Comparison of ENCODE assay signal across 9 cellular contexts in the genomic region with DNA sequence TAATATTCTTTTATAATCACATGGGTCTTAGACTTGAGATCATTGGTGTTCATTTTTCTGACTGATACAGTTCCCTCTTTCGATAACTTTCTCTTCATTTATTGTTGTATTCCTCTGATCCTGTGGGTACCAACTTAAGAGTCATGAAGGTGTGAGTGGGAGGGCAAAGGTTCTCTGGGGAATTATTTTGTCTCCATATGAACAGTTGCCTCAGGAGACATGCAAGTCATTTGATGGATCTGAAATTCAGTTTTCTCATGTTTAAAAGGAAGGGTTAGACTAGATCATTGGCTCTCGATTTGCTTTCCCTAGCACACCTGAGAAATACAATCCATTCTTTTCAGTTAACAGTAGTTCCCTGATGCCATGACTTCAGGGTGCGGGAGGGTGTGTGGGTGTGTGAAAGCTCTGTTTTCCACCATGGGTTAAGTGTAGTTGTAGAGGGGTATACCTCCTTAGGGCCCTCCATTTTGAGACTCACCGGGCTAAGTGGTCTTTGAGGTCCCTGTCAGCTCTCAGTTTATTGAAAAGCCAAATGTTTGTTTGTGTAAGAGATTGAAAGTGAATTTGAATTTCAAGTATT. TPM values are rescaled to one million over a fixed set of nuclear protein-coding genes. Genes with fewer than 3 reads are reported as not detected.
A peak's percentile ranks its signal among the peaks of the same experiment; 100 is the strongest.
DNase-seq lines count a peak whose midpoint lies in the region; ATAC-seq, FAIRE-seq and TF ChIP-seq lines count a peak whose summit lies in the region.
"Had no signal": no experiment of that assay in that cellular context is flagged by ENCODE, and none has a peak within 500 bp of the region (broad histone marks: within the 10 kb centered on the region; RNA-seq: fewer than 3 reads in every experiment).

No MANE protein-coding gene starts in this region.

- BruUV-seq in OCI-LY7 (replicated peaks; lab: Mats Ljungman, UMichigan), result no TSS peak

- no peak overlapping the region for H4K5ac ChIP-seq in H1 (ENCODE audit: insufficient read length, low read depth, low read length)

- no peak for TF ChIP-seq CTCF in OCI-LY7 (conservative IDR thresholded peaks at IDR 0.05; ENCODE audit: low read length)
- no peak for TF ChIP-seq CTCF in H1 (IDR thresholded peaks at IDR 0.05; ENCODE audit: control extremely low read depth in 1 of 3, insufficient read depth in 1 of 3, low read depth in 1 of 3, low read length in 3 of 3)

- H4K91ac ChIP-seq in H1 (replicated peaks; ENCODE audit: insufficient read length, low read length), result no peak overlapping the region

- H2BK5ac ChIP-seq in H1 (ENCODE audit: low read depth, low read length), result no peak overlapping the region

- H3K18ac ChIP-seq in H1 (ENCODE audit: extremely low read depth, low read length), result no peak overlapping the region

- no peak overlapping the region; a peak in 1 of 7 replicates for H3K9ac ChIP-seq in H1 (replicated peaks in 1 of 4; ENCODE audit: extremely low read depth in 1 of 4, low read depth in 3 of 4, low read length in 3 of 4)

- 85% methylated on average over 4 of the region's 4 CpGs; no CpG with 5 or more reads in 1 of the 2 experiments for WGBS in H1 (ENCODE audit: extremely low coverage in 1 of 2, insufficient coverage in 1 of 2, insufficient read length in 1 of 2, insufficient replicate concordance in 2 of 2, low coverage in 1 of 2, low lambda C conversion rate in 2 of 2, missing lambda C conversion rate in 1 of 2), 2 experiments

- no peak for TF ChIP-seq POLR2A in H1 (IDR thresholded peaks at IDR 0.05; ENCODE audit: control extremely low read depth in 1 of 2, low read depth in 2 of 2, low read length in 2 of 2)

- no peak overlapping the region for H3K23ac ChIP-seq in H1 (ENCODE audit: insufficient read length)

- H3K9me3 ChIP-seq in OCI-LY7 (ENCODE audit: low read length), result peaks cover 4% of the 10 kb centered on the region; the same call in 1 of the 2 replicates
- H3K9me3 ChIP-seq in H1 (ENCODE audit: insufficient read depth in 2 of 2, low read depth in 1 of 2, low read length in 1 of 2), result no peaks in the 10 kb centered on the region

- H4K8ac ChIP-seq in H1 (ENCODE audit: extremely low read depth, insufficient read depth, low read length), result no peak overlapping the region

- DNase-seq in ELR (ENCODE audit: low read depth), result peak; percentile 27
- DNase-seq in OCI-LY7 (ENCODE audit: low spot score), result no peak
- DNase-seq in H1 (ENCODE audit: low read depth in 1 of 2, low spot score in 2 of 2), result no peak
- DNase-seq in putamen (ENCODE audit: low spot score), result peak; percentile 27
- no peak for DNase-seq in NCI-H2196 treated with DMSO at 0.1 percent for 48 hours (lab: John Stamatoyannopoulos, UW; ENCODE audit: unreplicated experiment)
- no peak for DNase-seq in amniotic stem cell (lab: John Stamatoyannopoulos, UW)
- DNase-seq in GM03348 (ENCODE audit: low spot score), result no peak
- DNase-seq: cortex of kidney had no signal

- peaks cover 22% of the 10 kb centered on the region for H3K4me1 ChIP-seq in OCI-LY7 (ENCODE audit: insufficient read depth, low read length, poor library complexity, severe bottlenecking)
- 0 out of 7 replicates have a peak, but pooled peaks cover 0 to 3% (median 0%) of the 10 kb centered on the region in 4 experiments for H3K4me1 ChIP-seq in H1 (replicated peaks in 1 of 4; ENCODE audit: control insufficient read depth in 3 of 4, insufficient read depth in 4 of 4, low read length in 3 of 4)

- FAIRE-seq in H1 (lab: Jason Lieb, UNC), result no peak

- H3K27me3 ChIP-seq in H1 (replicated peaks in 1 of 4; ENCODE audit: control insufficient read depth in 3 of 4, extremely low read depth in 1 of 4, insufficient read depth in 3 of 4, low read length in 3 of 4), result no peaks in the 10 kb centered on the region

- no peak overlapping the region for H2BK120ac ChIP-seq in H1 (replicated peaks; ENCODE audit: low read depth, low read length)

- H3K14ac ChIP-seq in H1 (ENCODE audit: insufficient read length), result no peak overlapping the region

- H3K27ac ChIP-seq in OCI-LY7 (ENCODE audit: low read depth, low read length, poor library complexity, severe bottlenecking), result peak overlapping the region; percentile 66
- H3K27ac ChIP-seq in H1 (ENCODE audit: low read depth, low read length), result no peak overlapping the region

- peaks cover 91% of the 10 kb centered on the region for H3K36me3 ChIP-seq in OCI-LY7 (ENCODE audit: insufficient read depth, low read length)
- H3K36me3 ChIP-seq in H1 (ENCODE audit: control insufficient read depth in 2 of 4, insufficient read depth in 4 of 4, low read length in 3 of 4), result no peaks in the 10 kb centered on the region

- no peaks in the 10 kb centered on the region for H3K79me1 ChIP-seq in H1 (ENCODE audit: low read depth, low read length)

- intact Hi-C loops in OCI-LY7 (cut with micrococcal nuclease; ENCODE audit: unreplicated experiment), result no loop called here

- H3K23me2 ChIP-seq in H1 (ENCODE audit: low read depth, low read length), result no peaks in the 10 kb centered on the region

- no peak overlapping the region for H3K4ac ChIP-seq in H1 (replicated peaks; ENCODE audit: insufficient read length, low read depth, low read length)

- POLR2A ChIA-PET in OCI-LY7 (lab: Charles Lee), result interaction anchor here (1.2 to 3.0 kb wide), 3 partner anchors 21 to 137 kb away, joined by 3 to 10 read pairs (median 3); no protein-coding TSS in a partner anchor
- POLR2A ChIA-PET in H1 (lab: Charles Lee; ENCODE audit: partially characterized antibody), result interaction anchor here (1.4 kb wide), 1 partner anchor 10 kb away, joined by 5 read pairs; no protein-coding TSS in a partner anchor

- H3K4me3 ChIP-seq in OCI-LY7 (ENCODE audit: low read depth, low read length, poor library complexity, severe bottlenecking) (peak overlapping the region; percentile 54), H1 (ENCODE audit: extremely low read depth in 1 of 4, insufficient read depth in 2 of 4, low read depth in 3 of 4, low read length in 4 of 4) (peak overlapping the region in 1 of 4 experiments; percentile 60; a peak in 2 of 8 replicates)

- no peak overlapping the region for H2AK5ac ChIP-seq in H1 (ENCODE audit: low read depth, low read length)

- no peak for ATAC-seq in GM21447 (IDR thresholded peaks at IDR 0.05; ENCODE audit: unreplicated experiment)

- no peak for TF ChIP-seq RAD21 in H1 (IDR thresholded peaks at IDR 0.05 in 1 of 2, conservative IDR thresholded peaks at IDR 0.05 in 1 of 2; ENCODE audit: low read depth in 2 of 2, low read length in 2 of 2)

- no peak overlapping the region for H2AFZ ChIP-seq in OCI-LY7 (ENCODE audit: low read length)
- no peak overlapping the region for H2AFZ ChIP-seq in H1 (ENCODE audit: low read length)

- H3K9me2 ChIP-seq in OCI-LY7 (ENCODE audit: insufficient read depth, low read length), result no peaks in the 10 kb centered on the region

- no peak for TF ChIP-seq EP300 in H1 (IDR thresholded peaks at IDR 0.05; ENCODE audit: borderline replicate concordance in 1 of 2, low read depth in 2 of 2, low read length in 2 of 2)

- H4K20me1 ChIP-seq in OCI-LY7 (ENCODE audit: insufficient read depth, low read length) (no peaks in the 10 kb centered on the region; the same call in 1 of the 2 replicates), H1 (replicated peaks in 1 of 2; ENCODE audit: control insufficient read depth in 1 of 2, insufficient read depth in 2 of 2, low read length in 2 of 2) (no peaks in the 10 kb centered on the region)

- peak overlapping the region; percentile 52 for H3K4me2 ChIP-seq in OCI-LY7 (ENCODE audit: low read length)
- peak overlapping the region; percentile 28 to 65; a peak in 2 of 4 replicates for H3K4me2 ChIP-seq in H1 (ENCODE audit: insufficient read depth in 1 of 2, low read depth in 2 of 2, low read length in 2 of 2)

- H3K56ac ChIP-seq in H1 (replicated peaks; ENCODE audit: insufficient read length, low read depth, low read length), result no peak overlapping the region

- H2BK15ac ChIP-seq in H1 (ENCODE audit: low read length), result no peak overlapping the region

- H2BK12ac ChIP-seq in H1 (ENCODE audit: low read depth, low read length), result no peak overlapping the region

- H3K79me2 ChIP-seq in OCI-LY7 (ENCODE audit: insufficient read depth, low read depth, low read length) (peaks cover 36% of the 10 kb centered on the region; the same call in 1 of the 2 replicates), H1 (ENCODE audit: control insufficient read depth in 1 of 2, insufficient read depth in 2 of 2, low read length in 2 of 2) (no peaks in the 10 kb centered on the region)

- CTCF ChIA-PET in OCI-LY7 (lab: Charles Lee; ENCODE audit: unreplicated experiment), result interaction anchor here (0.6 kb wide), 1 partner anchor 690 kb away, joined by 3 read pairs; no protein-coding TSS in a partner anchor
- CTCF ChIA-PET in H1 (lab: Charles Lee; ENCODE audit: partially characterized antibody), result interaction anchor here (0.8 to 3.3 kb wide), 5 partner anchors 11 to 254 kb away, joined by 3 to 9 read pairs (median 3); no protein-coding TSS in a partner anchor

- no peak overlapping the region for H2BK20ac ChIP-seq in H1 (ENCODE audit: low read length)

TF ChIP-seq in H1, 55 proteins besides CTCF, POLR2A, EP300 and RAD21:
- TF ChIP-seq JUND (IDR thresholded peaks at IDR 0.05; ENCODE audit: low read length) (no peak), BCL11A (IDR thresholded peaks at IDR 0.05; ENCODE audit: low read depth in 2 of 2, low read length in 2 of 2) (no peak), GABPA (IDR thresholded peaks at IDR 0.05; ENCODE audit: borderline replicate concordance, insufficient read depth, low read length) (no peak), CBX8 (IDR thresholded peaks at IDR 0.05; ENCODE audit: borderline replicate concordance, low read depth, low read length) (no peak), PHF8 (conservative IDR thresholded peaks at IDR 0.05; ENCODE audit: low read depth, low read length) (no peak), CBX5 (IDR thresholded peaks at IDR 0.05; ENCODE audit: low read depth, low read length) (no peak), SUZ12 (IDR thresholded peaks at IDR 0.05; ENCODE audit: low read length) (no peak), YY1 (IDR thresholded peaks at IDR 0.05; ENCODE audit: low read depth, low read length) (peak; percentile 80), MAX (IDR thresholded peaks at IDR 0.05) (no peak)

RNA-seq across cellular contexts. Expression of gene CNTRL, which starts 47.8 kb away (rescaled TPM):
- total RNA-seq in OCI-LY7 (2014; rRNA removed; shearing (Covaris generic)), result 81.4 and 94.9 TPM in 2 replicates
- 113 and 138 TPM in 2 replicates for total RNA-seq in OCI-LY7 (2022)
- 13.9 and 14.3 TPM in 2 replicates for total RNA-seq in H1 (2021; fragmentation: NEBNext Ultra II Directional; extraction: Animal tissue kit (Norgen Biotek cat#: 25700))
- 4.1 and 5.1 TPM in 2 replicates for polyA plus RNA-seq in H1 (2011; rRNA removed)
- polyA plus RNA-seq in H1 (2011; cell fraction: cytosol; rRNA removed), result 6.5 TPM
- 12.1 TPM for polyA plus RNA-seq in H1 (2011; cell fraction: nucleus; rRNA removed)
- 7.6 to 8.8 TPM (median 8.3 TPM) in 4 replicates for polyA plus RNA-seq in H1 (2012, experiment 1 of 2)
- 0.42 TPM for polyA plus RNA-seq in H1 (2012, experiment 2 of 2)
- 9.4 TPM for polyA plus RNA-seq in H1 (2013, experiment 1 of 2)
- 8.5 TPM for polyA plus RNA-seq in H1 (2013, experiment 2 of 2)
- 10.9 and 13.5 TPM in 2 replicates for polyA minus RNA-seq in H1 (2011; rRNA and poly(A)+ RNA removed)
- 7.2 TPM for polyA minus RNA-seq in H1 (2011; cell fraction: cytosol; rRNA and poly(A)+ RNA removed)
- polyA minus RNA-seq in H1 (2011; cell fraction: nucleus; rRNA and poly(A)+ RNA removed), result 22.1 TPM

Comparison
In these comparisons a context has a peak if more than half of its experiments do, and no peak if none do; other contexts are left out.
1. DNase-seq: peak in ELR (single experiment) and putamen (single experiment); none in OCI-LY7 (single experiment), H1 (0 of 2), NCI-H2196 treated with DMSO at 0.1 percent for 48 hours (single experiment), amniotic stem cell (single experiment) and GM03348 (single experiment).